In genomic region chr1:240199758-240200655, GRCh38 we compare ENCODE assay signal across 20 cellular contexts.
DNase-seq lines count a peak whose midpoint lies in the region; ATAC-seq and TF ChIP-seq lines count a peak whose summit lies in the region.
"Had no signal": no experiment of that assay in that cellular context is flagged by ENCODE, and none has a peak within 500 bp of the region (broad histone marks: within the 10 kb centered on the region; RNA-seq: fewer than 3 reads in every experiment).

No MANE protein-coding gene starts in this region.

- no peaks in the 10 kb centered on the region for H4K20me1 ChIP-seq in fibroblast of lung (ENCODE audit: control insufficient read depth, extremely low read depth, insufficient read depth, low read length)

- WGBS in mesenchymal stem cell, result 37% methylated on average over 7 of the region's 9 CpGs

- no peaks in the 10 kb centered on the region for H3K27me3 ChIP-seq in cardiac muscle cell
- H3K27me3 ChIP-seq in right atrium auricular region, result no peaks in the 10 kb centered on the region
- H3K27me3 ChIP-seq in fibroblast of lung (ENCODE audit: control insufficient read depth, insufficient read depth, low read length), result no peaks in the 10 kb centered on the region
- no peaks in the 10 kb centered on the region for H3K27me3 ChIP-seq in mesenchymal stem cell (ENCODE audit: control insufficient read depth in 1 of 2, insufficient read depth in 1 of 2, low read length in 2 of 2)

- no peak overlapping the region for H2BK15ac ChIP-seq in mesenchymal stem cell (ENCODE audit: low read depth, poor library complexity, severe bottlenecking)

- H3K18ac ChIP-seq in mesenchymal stem cell (ENCODE audit: low read depth in 1 of 2, low read length in 2 of 2), result no peak overlapping the region

- H3K36me3 ChIP-seq in cardiac muscle cell (no peaks in the 10 kb centered on the region), right atrium auricular region (no peaks in the 10 kb centered on the region), fibroblast of lung (ENCODE audit: control insufficient read depth, insufficient read depth, low read length) (no peaks in the 10 kb centered on the region), mesenchymal stem cell (ENCODE audit: control insufficient read depth in 1 of 2, insufficient read depth in 2 of 2, low read depth in 1 of 2, low read length in 2 of 2) (peaks cover 0 to 2% of the 10 kb centered on the region in 2 experiments)

- H2BK12ac ChIP-seq in mesenchymal stem cell (ENCODE audit: low read length in 2 of 2), result no peak overlapping the region

- no peak overlapping the region for H3K4me3 ChIP-seq in cardiac muscle cell
- H3K4me3 ChIP-seq in right atrium auricular region, result no peak overlapping the region
- H3K4me3 ChIP-seq in fibroblast of lung (replicated peaks in 1 of 4; ENCODE audit: control extremely low read depth in 1 of 4, insufficient read depth in 1 of 4, low read depth in 3 of 4, low read length in 4 of 4), result no peak overlapping the region
- H3K4me3 ChIP-seq in mesenchymal stem cell (ENCODE audit: insufficient read depth in 1 of 2, low read depth in 1 of 2, low read length in 2 of 2), result no peak overlapping the region
- H3K4me3 ChIP-seq: GM23338 had no signal

- no peak overlapping the region for H3K23ac ChIP-seq in mesenchymal stem cell (ENCODE audit: low read length in 2 of 2)

- H3K9me3 ChIP-seq in cardiac muscle cell (ENCODE audit: low read depth) (no peaks in the 10 kb centered on the region), right atrium auricular region (peaks cover 0 to 11% of the 10 kb centered on the region in 2 donors), fibroblast of lung (ENCODE audit: control insufficient read depth, insufficient read depth, low read depth, low read length) (no peaks in the 10 kb centered on the region), mesenchymal stem cell (ENCODE audit: control insufficient read depth, low read length) (peaks cover 25% of the 10 kb centered on the region)

- TF ChIP-seq CTCF in cardiac muscle cell (IDR thresholded peaks at IDR 0.05; ENCODE audit: low read depth, low read length), result no peak
- no peak for TF ChIP-seq CTCF in right atrium auricular region (IDR thresholded peaks at IDR 0.05)
- no peak for TF ChIP-seq CTCF in fibroblast of lung (conservative IDR thresholded peaks at IDR 0.05 in 1 of 2, IDR thresholded peaks at IDR 0.05 in 1 of 2; ENCODE audit: low read depth in 1 of 2, low read length in 2 of 2)

- H3K79me2 ChIP-seq in fibroblast of lung (ENCODE audit: control insufficient read depth, insufficient read depth, low read length), result no peaks in the 10 kb centered on the region

- H2BK120ac ChIP-seq in mesenchymal stem cell (ENCODE audit: low read depth, low read length), result no peak overlapping the region

- H3K4me2 ChIP-seq in fibroblast of lung (ENCODE audit: extremely low read depth, insufficient read depth, low read length), result no peak overlapping the region
- no peak overlapping the region for H3K4me2 ChIP-seq in mesenchymal stem cell (ENCODE audit: low read length, poor library complexity, severe bottlenecking)
- H3K4me2 ChIP-seq: GM23338 had no signal

- DNase-seq in cardiac muscle cell (ENCODE audit: low read depth in 1 of 2, low spot score in 1 of 2) (peak; percentile 2 to 63), right atrium auricular region (ENCODE audit: low spot score) (no peak), fibroblast of lung (ENCODE audit: low read depth in 2 of 2) (no peak), mesenchymal stem cell (peak; percentile 33), NCI-H128 (lab: John Stamatoyannopoulos, UW; ENCODE audit: unreplicated experiment) (no peak), NCI-H1694 (lab: John Stamatoyannopoulos, UW) (no peak)
- DNase-seq: CD8-positive, alpha-beta T cell; DMS79; MV-4-11; NCI-H1417 treated with DMSO at 0.1 percent for 48 hours; NCI-H2029; NCI-H2171 treated with DMSO at 0.1 percent for 48 hours; NCI-H510A; NCI-H774; PC-3 had no signal

- H2AFZ ChIP-seq in fibroblast of lung (ENCODE audit: low read length) (peak overlapping the region; percentile 46), mesenchymal stem cell (ENCODE audit: low read depth, low read length) (no peak overlapping the region)
- H2AFZ ChIP-seq: GM23338 had no signal

- no peak overlapping the region for H3K9ac ChIP-seq in fibroblast of lung (ENCODE audit: insufficient read depth, low read length)
- peak overlapping the region; percentile 20 for H3K9ac ChIP-seq in mesenchymal stem cell (ENCODE audit: low read length)

- H3K27ac ChIP-seq in cardiac muscle cell, result peak overlapping the region; percentile 90
- no peak overlapping the region for H3K27ac ChIP-seq in right atrium auricular region
- H3K27ac ChIP-seq in fibroblast of lung (ENCODE audit: insufficient read depth, low read length), result no peak overlapping the region
- H3K27ac ChIP-seq in mesenchymal stem cell (ENCODE audit: low read length, poor library complexity, severe bottlenecking), result no peak overlapping the region
- H3K27ac ChIP-seq: 22Rv1, RWPE1 had no signal

- H4K8ac ChIP-seq in mesenchymal stem cell (ENCODE audit: low read length), result no peak overlapping the region

- H2AK5ac ChIP-seq in mesenchymal stem cell (ENCODE audit: low read length, severe bottlenecking), result no peak overlapping the region

- H3K4me1 ChIP-seq in cardiac muscle cell (ENCODE audit: low read depth), result peaks cover 22% of the 10 kb centered on the region
- no peaks in the 10 kb centered on the region for H3K4me1 ChIP-seq in right atrium auricular region
- no peaks in the 10 kb centered on the region for H3K4me1 ChIP-seq in fibroblast of lung (ENCODE audit: control insufficient read depth, extremely low read depth, insufficient read depth, low read length)
- H3K4me1 ChIP-seq in mesenchymal stem cell (ENCODE audit: control insufficient read depth, insufficient read depth, low read depth, low read length), result no peaks in the 10 kb centered on the region

- no peak overlapping the region for H4K91ac ChIP-seq in mesenchymal stem cell (ENCODE audit: low read length)

- ATAC-seq in GM19397 (IDR thresholded peaks at IDR 0.05; ENCODE audit: unreplicated experiment), result no peak
- ATAC-seq in HG03469 (IDR thresholded peaks at IDR 0.05; ENCODE audit: unreplicated experiment), result no peak
- ATAC-seq: CD8-positive, alpha-beta T cell; GM23338; PC-3 had no signal

- H3K14ac ChIP-seq in mesenchymal stem cell (ENCODE audit: low read length in 2 of 2), result no peak overlapping the region

- peaks cover 15% of the 10 kb centered on the region for H3K79me1 ChIP-seq in mesenchymal stem cell (replicated peaks; ENCODE audit: low read length, poor library complexity, severe bottlenecking)

- H2BK5ac ChIP-seq in mesenchymal stem cell (ENCODE audit: low read depth, low read length, poor library complexity, severe bottlenecking), result no peak overlapping the region

- H3K4ac ChIP-seq in mesenchymal stem cell (ENCODE audit: low read depth in 1 of 2, low read length in 2 of 2), result peak overlapping the region in 1 of 2 experiments; percentile 51

Comparison
In these comparisons a context has a peak if more than half of its experiments do, and no peak if none do; other contexts are left out.
1. DNase-seq: peak in cardiac muscle cell (2 of 2) and mesenchymal stem cell (single experiment); none in right atrium auricular region (single experiment), fibroblast of lung (0 of 2), NCI-H128 (single experiment) and NCI-H1694 (single experiment).